In the genomic region with DNA sequence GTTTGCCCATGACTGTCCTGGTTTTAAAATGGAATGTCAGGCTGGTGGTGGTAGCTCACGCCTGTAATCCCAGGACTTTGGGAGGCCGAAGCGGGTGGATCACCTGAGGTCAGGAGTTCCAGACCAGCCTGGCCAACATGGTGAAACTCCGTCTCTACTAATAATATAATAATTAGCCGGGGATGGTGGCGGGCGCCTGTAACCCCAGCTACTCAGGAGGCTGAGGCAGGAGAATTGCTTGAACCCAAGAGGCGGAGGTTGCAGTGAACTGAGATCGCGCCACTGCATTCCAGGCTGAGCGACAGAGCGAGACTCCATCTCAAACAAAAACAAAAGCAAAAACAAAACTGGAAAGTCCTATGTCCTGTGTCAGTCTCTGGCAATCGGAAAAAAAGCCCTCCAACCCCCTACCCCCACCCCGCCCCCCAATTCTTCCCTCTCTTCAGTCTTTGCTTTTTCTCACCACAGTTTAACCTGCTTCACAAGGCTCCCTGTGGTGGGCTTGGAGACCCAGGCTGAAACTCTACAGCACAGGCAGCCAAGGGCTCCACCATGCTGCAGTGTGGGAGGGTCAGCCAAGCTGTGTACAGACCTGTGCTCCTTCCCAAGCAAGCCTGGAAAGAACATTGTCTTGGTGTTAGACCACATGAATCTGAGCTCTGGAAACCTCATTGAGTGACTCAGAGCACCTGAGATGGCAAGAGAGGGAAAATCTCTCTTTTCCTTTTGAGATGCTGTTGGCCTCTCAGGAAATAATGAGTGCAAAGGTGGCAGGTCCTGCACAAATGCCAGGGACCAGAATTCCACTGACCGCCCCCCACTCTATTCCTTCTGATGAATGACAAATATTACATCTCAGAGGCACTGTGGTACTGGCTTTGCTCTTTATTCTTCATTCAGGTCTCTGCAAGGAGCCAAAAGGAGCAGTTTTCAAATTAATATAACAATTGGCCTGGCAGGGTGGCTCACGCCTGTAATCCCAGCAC, we compare ENCODE assay signal across 1 cellular context.
TF ChIP-seq lines count a peak whose summit lies in the region.

No MANE protein-coding gene starts in this region.

TF ChIP-seq in GM23338, 12 proteins besides CTCF, POLR2A, EP300 and RAD21 (continued from another document):
- TF ChIP-seq, protein P1, sequence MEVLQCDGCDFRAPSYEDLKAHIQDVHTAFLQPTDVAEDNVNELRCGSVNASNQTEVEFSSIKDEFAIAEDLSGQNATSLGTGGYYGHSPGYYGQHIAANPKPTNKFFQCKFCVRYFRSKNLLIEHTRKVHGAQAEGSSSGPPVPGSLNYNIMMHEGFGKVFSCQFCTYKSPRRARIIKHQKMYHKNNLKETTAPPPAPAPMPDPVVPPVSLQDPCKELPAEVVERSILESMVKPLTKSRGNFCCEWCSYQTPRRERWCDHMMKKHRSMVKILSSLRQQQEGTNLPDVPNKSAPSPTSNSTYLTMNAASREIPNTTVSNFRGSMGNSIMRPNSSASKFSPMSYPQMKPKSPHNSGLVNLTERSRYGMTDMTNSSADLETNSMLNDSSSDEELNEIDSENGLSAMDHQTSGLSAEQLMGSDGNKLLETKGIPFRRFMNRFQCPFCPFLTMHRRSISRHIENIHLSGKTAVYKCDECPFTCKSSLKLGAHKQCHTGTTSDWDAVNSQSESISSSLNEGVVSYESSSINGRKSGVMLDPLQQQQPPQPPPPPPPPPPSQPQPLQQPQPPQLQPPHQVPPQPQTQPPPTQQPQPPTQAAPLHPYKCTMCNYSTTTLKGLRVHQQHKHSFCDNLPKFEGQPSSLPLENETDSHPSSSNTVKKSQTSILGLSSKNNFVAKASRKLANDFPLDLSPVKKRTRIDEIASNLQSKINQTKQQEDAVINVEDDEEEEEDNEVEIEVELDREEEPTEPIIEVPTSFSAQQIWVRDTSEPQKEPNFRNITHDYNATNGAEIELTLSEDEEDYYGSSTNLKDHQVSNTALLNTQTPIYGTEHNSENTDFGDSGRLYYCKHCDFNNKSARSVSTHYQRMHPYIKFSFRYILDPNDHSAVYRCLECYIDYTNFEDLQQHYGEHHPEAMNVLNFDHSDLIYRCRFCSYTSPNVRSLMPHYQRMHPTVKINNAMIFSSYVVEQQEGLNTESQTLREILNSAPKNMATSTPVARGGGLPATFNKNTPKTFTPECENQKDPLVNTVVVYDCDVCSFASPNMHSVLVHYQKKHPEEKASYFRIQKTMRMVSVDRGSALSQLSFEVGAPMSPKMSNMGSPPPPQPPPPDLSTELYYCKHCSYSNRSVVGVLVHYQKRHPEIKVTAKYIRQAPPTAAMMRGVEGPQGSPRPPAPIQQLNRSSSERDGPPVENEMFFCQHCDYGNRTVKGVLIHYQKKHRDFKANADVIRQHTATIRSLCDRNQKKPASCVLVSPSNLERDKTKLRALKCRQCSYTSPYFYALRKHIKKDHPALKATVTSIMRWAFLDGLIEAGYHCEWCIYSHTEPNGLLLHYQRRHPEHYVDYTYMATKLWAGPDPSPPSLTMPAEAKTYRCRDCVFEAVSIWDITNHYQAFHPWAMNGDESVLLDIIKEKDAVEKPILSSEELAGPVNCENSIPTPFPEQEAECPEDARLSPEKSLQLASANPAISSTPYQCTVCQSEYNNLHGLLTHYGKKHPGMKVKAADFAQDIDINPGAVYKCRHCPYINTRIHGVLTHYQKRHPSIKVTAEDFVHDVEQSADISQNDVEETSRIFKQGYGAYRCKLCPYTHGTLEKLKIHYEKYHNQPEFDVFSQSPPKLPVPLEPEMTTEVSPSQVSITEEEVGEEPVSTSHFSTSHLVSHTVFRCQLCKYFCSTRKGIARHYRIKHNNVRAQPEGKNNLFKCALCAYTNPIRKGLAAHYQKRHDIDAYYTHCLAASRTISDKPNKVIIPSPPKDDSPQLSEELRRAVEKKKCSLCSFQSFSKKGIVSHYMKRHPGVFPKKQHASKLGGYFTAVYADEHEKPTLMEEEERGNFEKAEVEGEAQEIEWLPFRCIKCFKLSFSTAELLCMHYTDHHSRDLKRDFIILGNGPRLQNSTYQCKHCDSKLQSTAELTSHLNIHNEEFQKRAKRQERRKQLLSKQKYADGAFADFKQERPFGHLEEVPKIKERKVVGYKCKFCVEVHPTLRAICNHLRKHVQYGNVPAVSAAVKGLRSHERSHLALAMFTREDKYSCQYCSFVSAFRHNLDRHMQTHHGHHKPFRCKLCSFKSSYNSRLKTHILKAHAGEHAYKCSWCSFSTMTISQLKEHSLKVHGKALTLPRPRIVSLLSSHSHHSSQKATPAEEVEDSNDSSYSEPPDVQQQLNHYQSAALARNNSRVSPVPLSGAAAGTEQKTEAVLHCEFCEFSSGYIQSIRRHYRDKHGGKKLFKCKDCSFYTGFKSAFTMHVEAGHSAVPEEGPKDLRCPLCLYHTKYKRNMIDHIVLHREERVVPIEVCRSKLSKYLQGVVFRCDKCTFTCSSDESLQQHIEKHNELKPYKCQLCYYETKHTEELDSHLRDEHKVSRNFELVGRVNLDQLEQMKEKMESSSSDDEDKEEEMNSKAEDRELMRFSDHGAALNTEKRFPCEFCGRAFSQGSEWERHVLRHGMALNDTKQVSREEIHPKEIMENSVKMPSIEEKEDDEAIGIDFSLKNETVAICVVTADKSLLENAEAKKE (CRISPR knock-in tag; IDR thresholded peaks at IDR 0.05), result no peak
- TF ChIP-seq EZH2 (IDR thresholded peaks at IDR 0.05; ENCODE audit: low read depth, unreplicated experiment) (no peak), POLR2AphosphoS5 (IDR thresholded peaks at IDR 0.05; ENCODE audit: low read depth) (no peak), STAT1 (IDR thresholded peaks at IDR 0.05; ENCODE audit: unreplicated experiment) (no peak), NANOG (IDR thresholded peaks at IDR 0.05; ENCODE audit: borderline replicate concordance) (no peak), ZNF114 (CRISPR knock-in tag; IDR thresholded peaks at IDR 0.05) (no peak), JUNB (IDR thresholded peaks at IDR 0.05; ENCODE audit: unreplicated experiment) (no peak), ZNF331 (CRISPR knock-in tag; IDR thresholded peaks at IDR 0.05; ENCODE audit: low read depth) (no peak), CREB1 (CRISPR knock-in tag; IDR thresholded peaks at IDR 0.05; ENCODE audit: low read depth) (no peak)
- TF ChIP-seq, protein P2, sequence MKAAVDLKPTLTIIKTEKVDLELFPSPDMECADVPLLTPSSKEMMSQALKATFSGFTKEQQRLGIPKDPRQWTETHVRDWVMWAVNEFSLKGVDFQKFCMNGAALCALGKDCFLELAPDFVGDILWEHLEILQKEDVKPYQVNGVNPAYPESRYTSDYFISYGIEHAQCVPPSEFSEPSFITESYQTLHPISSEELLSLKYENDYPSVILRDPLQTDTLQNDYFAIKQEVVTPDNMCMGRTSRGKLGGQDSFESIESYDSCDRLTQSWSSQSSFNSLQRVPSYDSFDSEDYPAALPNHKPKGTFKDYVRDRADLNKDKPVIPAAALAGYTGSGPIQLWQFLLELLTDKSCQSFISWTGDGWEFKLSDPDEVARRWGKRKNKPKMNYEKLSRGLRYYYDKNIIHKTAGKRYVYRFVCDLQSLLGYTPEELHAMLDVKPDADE (IDR thresholded peaks at IDR 0.05), result no peak
- TF ChIP-seq, protein P3, sequence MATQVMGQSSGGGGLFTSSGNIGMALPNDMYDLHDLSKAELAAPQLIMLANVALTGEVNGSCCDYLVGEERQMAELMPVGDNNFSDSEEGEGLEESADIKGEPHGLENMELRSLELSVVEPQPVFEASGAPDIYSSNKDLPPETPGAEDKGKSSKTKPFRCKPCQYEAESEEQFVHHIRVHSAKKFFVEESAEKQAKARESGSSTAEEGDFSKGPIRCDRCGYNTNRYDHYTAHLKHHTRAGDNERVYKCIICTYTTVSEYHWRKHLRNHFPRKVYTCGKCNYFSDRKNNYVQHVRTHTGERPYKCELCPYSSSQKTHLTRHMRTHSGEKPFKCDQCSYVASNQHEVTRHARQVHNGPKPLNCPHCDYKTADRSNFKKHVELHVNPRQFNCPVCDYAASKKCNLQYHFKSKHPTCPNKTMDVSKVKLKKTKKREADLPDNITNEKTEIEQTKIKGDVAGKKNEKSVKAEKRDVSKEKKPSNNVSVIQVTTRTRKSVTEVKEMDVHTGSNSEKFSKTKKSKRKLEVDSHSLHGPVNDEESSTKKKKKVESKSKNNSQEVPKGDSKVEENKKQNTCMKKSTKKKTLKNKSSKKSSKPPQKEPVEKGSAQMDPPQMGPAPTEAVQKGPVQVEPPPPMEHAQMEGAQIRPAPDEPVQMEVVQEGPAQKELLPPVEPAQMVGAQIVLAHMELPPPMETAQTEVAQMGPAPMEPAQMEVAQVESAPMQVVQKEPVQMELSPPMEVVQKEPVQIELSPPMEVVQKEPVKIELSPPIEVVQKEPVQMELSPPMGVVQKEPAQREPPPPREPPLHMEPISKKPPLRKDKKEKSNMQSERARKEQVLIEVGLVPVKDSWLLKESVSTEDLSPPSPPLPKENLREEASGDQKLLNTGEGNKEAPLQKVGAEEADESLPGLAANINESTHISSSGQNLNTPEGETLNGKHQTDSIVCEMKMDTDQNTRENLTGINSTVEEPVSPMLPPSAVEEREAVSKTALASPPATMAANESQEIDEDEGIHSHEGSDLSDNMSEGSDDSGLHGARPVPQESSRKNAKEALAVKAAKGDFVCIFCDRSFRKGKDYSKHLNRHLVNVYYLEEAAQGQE (IDR thresholded peaks at IDR 0.05; ENCODE audit: unreplicated experiment), result no peak
